Comparison of ENCODE assay signal across 27 cellular contexts in the genomic region with DNA sequence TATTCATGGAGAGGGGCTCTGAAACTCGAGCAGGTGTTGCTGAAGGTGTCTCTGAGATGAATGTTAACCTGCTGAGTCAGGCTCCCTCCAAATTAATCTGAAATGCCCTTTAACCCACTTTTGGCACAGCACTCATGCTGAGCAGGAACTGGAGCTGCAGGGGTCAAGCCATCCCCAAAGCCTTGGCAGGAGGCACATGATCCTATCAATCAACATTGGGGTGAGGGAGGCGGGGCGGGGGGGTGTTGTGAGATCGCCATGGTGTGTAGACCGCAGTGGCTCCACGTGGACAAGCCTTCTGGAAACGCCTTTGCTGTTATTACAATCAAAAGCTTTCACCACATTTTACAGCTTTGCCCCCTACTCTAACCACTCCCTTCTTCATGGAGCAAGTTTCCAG. TPM values are rescaled to one million over a fixed set of nuclear protein-coding genes. Genes with fewer than 3 reads are reported as not detected.
"Had no signal": no experiment of that assay in that cellular context is flagged by ENCODE, and none has a peak within 500 bp of the region (broad histone marks: within the 10 kb centered on the region; RNA-seq: fewer than 3 reads in every experiment).

No MANE protein-coding gene starts in this region.

- H3K9me3 Mint-ChIP-seq: activated CD8-positive, alpha-beta T cell treated with anti-CD3 and anti-CD28 coated beads for 36 hours; activated naive CD4-positive, alpha-beta T cell treated with anti-CD3 and anti-CD28 coated beads, Interleukin-2, amount 10 ng/mL, durations not matched to agents 7 days and 5 days; activated naive CD8-positive, alpha-beta T cell treated with anti-CD3 and anti-CD28 coated beads for 36 hours; activated T-cell treated with anti-CD3 and anti-CD28 coated beads, Interleukin-2, amount 50 U/mL, for 72 hours; activated T-helper 2 cell treated with anti-CD3 and anti-CD28 coated beads, Interferon-gamma antibody, Interleukin-2, Interleukin-4, amounts not matched to agents 10 μg/mL and 5 μg/mL and 100 μg/mL, durations not matched to agents 14 hours and 24 hours and 36 hours had no signal

- H3K9me3 ChIP-seq: SK-N-SH had no signal

- H3K27ac Mint-ChIP-seq: activated CD8-positive, alpha-beta T cell treated with anti-CD3 and anti-CD28 coated beads for 36 hours; activated naive CD4-positive, alpha-beta T cell treated with anti-CD3 and anti-CD28 coated beads, Interleukin-2, amount 10 ng/mL, durations not matched to agents 7 days and 5 days; activated naive CD8-positive, alpha-beta T cell treated with anti-CD3 and anti-CD28 coated beads for 36 hours; activated T-cell treated with anti-CD3 and anti-CD28 coated beads, Interleukin-2, amount 50 U/mL, for 72 hours; activated T-helper 2 cell treated with anti-CD3 and anti-CD28 coated beads, Interferon-gamma antibody, Interleukin-2, Interleukin-4, amounts not matched to agents 10 μg/mL and 5 μg/mL and 100 μg/mL, durations not matched to agents 14 hours and 24 hours and 36 hours had no signal

- ATAC-seq: activated CD4-positive, CD25-positive, alpha-beta regulatory T cell treated with anti-CD3 and anti-CD28 coated beads, Interleukin-2, amount 50 U/mL, for 24 hours; activated CD8-positive, alpha-beta T cell treated with anti-CD3 and anti-CD28 coated beads for 36 hours; activated T-cell treated with anti-CD3 and anti-CD28 coated beads, Interleukin-2, amount 50 U/mL, for 72 hours; Panc1; Right ventricle myocardium inferior had no signal

- DNase-seq: activated CD4-positive, alpha-beta T cell treated with anti-CD3 and anti-CD28 coated beads for 4 hours; activated CD8-positive, alpha-beta memory T cell treated with anti-CD3 and anti-CD28 coated beads, Interleukin-2, amount 50 U/mL, for 4 hours; activated CD8-positive, alpha-beta T cell treated with anti-CD3 and anti-CD28 coated beads for 36 hours; activated gamma-delta T cell treated with Interleukin-2 at 50 U/mL for 16 hours; activated naive CD4-positive, alpha-beta T cell treated with anti-CD3 and anti-CD28 coated beads, Interleukin-2, amount 10 ng/mL, durations not matched to agents 7 days and 5 days; activated naive CD8-positive, alpha-beta T cell treated with anti-CD3 and anti-CD28 coated beads for 36 hours; activated T-cell treated with anti-CD3 and anti-CD28 coated beads, Interleukin-2, amount 50 U/mL, for 72 hours; KG1; NCI-H1048; NCI-H146; NCI-H1930; NCI-H2171; NCI-H2227 treated with DMSO at 0.1 percent for 48 hours; NCI-H446 treated with DMSO at 0.1 percent for 48 hours; NCI-H524 treated with DMSO at 0.1 percent for 48 hours; NCI-H82; NK-92 treated with Interleukin-12 subunit alpha and Interleukin-12 subunit beta, amount 100 ng/mL, for 24 hours; OCI-M1; RPMI8226; SK-N-SH; T-helper 1 cell had no signal

- H3K4me3 Mint-ChIP-seq: activated CD8-positive, alpha-beta T cell treated with anti-CD3 and anti-CD28 coated beads for 36 hours; activated naive CD4-positive, alpha-beta T cell treated with anti-CD3 and anti-CD28 coated beads, Interleukin-2, amount 10 ng/mL, durations not matched to agents 7 days and 5 days; activated naive CD8-positive, alpha-beta T cell treated with anti-CD3 and anti-CD28 coated beads for 36 hours; activated T-cell treated with anti-CD3 and anti-CD28 coated beads, Interleukin-2, amount 50 U/mL, for 72 hours had no signal

- H3K36me3 Mint-ChIP-seq: activated naive CD4-positive, alpha-beta T cell treated with anti-CD3 and anti-CD28 coated beads, Interleukin-2, amount 10 ng/mL, durations not matched to agents 7 days and 5 days; activated naive CD8-positive, alpha-beta T cell treated with anti-CD3 and anti-CD28 coated beads for 36 hours had no signal

- H3K4me1 Mint-ChIP-seq: activated naive CD4-positive, alpha-beta T cell treated with anti-CD3 and anti-CD28 coated beads, Interleukin-2, amount 10 ng/mL, durations not matched to agents 7 days and 5 days; activated naive CD8-positive, alpha-beta T cell treated with anti-CD3 and anti-CD28 coated beads for 36 hours had no signal

RNA-seq across cellular contexts. Expression of a gene that starts 16.5 kb away (rescaled TPM):
- total RNA-seq: LHCN-M2, M059J had no signal
